12 cellular contexts compared by ENCODE assay signal in genomic region chr3:147404000-147404799, GRCh38. TPM values are rescaled to one million over a fixed set of nuclear protein-coding genes. Genes with fewer than 3 reads are reported as not detected.
"Had no signal": no experiment of that assay in that cellular context is flagged by ENCODE, and none has a peak within 500 bp of the region (broad histone marks: within the 10 kb centered on the region; RNA-seq: fewer than 3 reads in every experiment).

No MANE protein-coding gene starts in this region.

- H3K4me1 ChIP-seq: foreskin keratinocyte, uterus had no signal

- DNase-seq: activated CD4-positive, CD25-positive, alpha-beta regulatory T cell treated with anti-CD3 and anti-CD28 coated beads, Interleukin-2, amount 50 U/mL, for 72 hours; activated CD8-positive, alpha-beta memory T cell treated with anti-CD3 and anti-CD28 coated beads, Interleukin-2, amount 50 U/mL, for 48 hours; activated CD8-positive, alpha-beta T cell treated with anti-CD3 and anti-CD28 coated beads for 36 hours; activated naive CD4-positive, alpha-beta T cell; foreskin keratinocyte; uterus had no signal

- H3K36me3 ChIP-seq: right atrium auricular region, uterus had no signal

- H3K27ac ChIP-seq: foreskin keratinocyte, right atrium auricular region, uterus had no signal

- H3K27ac Mint-ChIP-seq: activated CD8-positive, alpha-beta T cell treated with anti-CD3 and anti-CD28 coated beads for 36 hours; activated T-helper 1 cell treated with anti-CD3 and anti-CD28 coated beads, Interleukin-12 subunit alpha, Interleukin-12 subunit beta, Interleukin-2, Interleukin-4 antibody, amounts not matched to agents 30 ng/mL and 10 ng/mL and 1 ng/mL, durations not matched to agents 14 hours and 24 hours and 36 hours had no signal

- ATAC-seq: activated CD8-positive, alpha-beta T cell treated with anti-CD3 and anti-CD28 coated beads for 36 hours; foreskin keratinocyte had no signal

- H3K9me3 ChIP-seq: right atrium auricular region, uterus had no signal

- H3K4me3 Mint-ChIP-seq: activated CD8-positive, alpha-beta T cell treated with anti-CD3 and anti-CD28 coated beads for 36 hours; activated T-helper 1 cell treated with anti-CD3 and anti-CD28 coated beads, Interleukin-12 subunit alpha, Interleukin-12 subunit beta, Interleukin-2, Interleukin-4 antibody, amounts not matched to agents 30 ng/mL and 10 ng/mL and 1 ng/mL, durations not matched to agents 14 hours and 24 hours and 36 hours had no signal

- H3K4me3 ChIP-seq: right atrium auricular region, smooth muscle cell, uterus had no signal

- H3K4me2 ChIP-seq: smooth muscle cell had no signal

- FAIRE-seq: endothelial cell of umbilical vein, islet of Langerhans had no signal

RNA-seq across cellular contexts. Expression of gene ZIC4, which starts 2.1 kb away (rescaled TPM):
- total RNA-seq: activated CD8-positive, alpha-beta T cell treated with anti-CD3 and anti-CD28 coated beads for 36 hours; activated T-helper 1 cell treated with anti-CD3 and anti-CD28 coated beads, Interleukin-12 subunit alpha, Interleukin-12 subunit beta, Interleukin-2, Interleukin-4 antibody, amounts not matched to agents 30 ng/mL and 10 ng/mL and 1 ng/mL, durations not matched to agents 14 hours and 24 hours and 36 hours; endothelial cell of umbilical vein; foreskin keratinocyte; right atrium auricular region; smooth muscle cell; uterus had no signal
- polyA plus RNA-seq: endothelial cell of umbilical vein, foreskin keratinocyte, smooth muscle cell, thymus had no signal

RNA-seq across cellular contexts. Expression of gene ZIC1, which starts 5.0 kb away (rescaled TPM):
- total RNA-seq: activated CD8-positive, alpha-beta T cell treated with anti-CD3 and anti-CD28 coated beads for 36 hours; activated T-helper 1 cell treated with anti-CD3 and anti-CD28 coated beads, Interleukin-12 subunit alpha, Interleukin-12 subunit beta, Interleukin-2, Interleukin-4 antibody, amounts not matched to agents 30 ng/mL and 10 ng/mL and 1 ng/mL, durations not matched to agents 14 hours and 24 hours and 36 hours; endothelial cell of umbilical vein; foreskin keratinocyte; smooth muscle cell; uterus had no signal
- polyA plus RNA-seq: endothelial cell of umbilical vein, foreskin keratinocyte, smooth muscle cell had no signal
